In genomic region chr6:21441386-21441785, GRCh38 we compare ENCODE assay signal across 1 cellular context.
TF ChIP-seq lines count a peak whose summit lies in the region.

No MANE protein-coding gene starts in this region.

TF ChIP-seq in SK-N-SH, 30 proteins besides CTCF, POLR2A, EP300 and RAD21 (continued from another document):
- TF ChIP-seq ZBTB33 (IDR thresholded peaks at IDR 0.05; ENCODE audit: borderline replicate concordance, low read depth) (no peak), RXRA (IDR thresholded peaks at IDR 0.05; ENCODE audit: borderline replicate concordance, low read depth) (no peak)
